ENCODE assay signal across 1 cellular context in genomic region chr20:17873410-17874270, GRCh38.
TF ChIP-seq lines count a peak whose summit lies in the region.

No MANE protein-coding gene starts in this region.

TF ChIP-seq in WTC11, 78 proteins besides CTCF, POLR2A, EP300 and RAD21 (continued from another document):
- TF ChIP-seq AR (CRISPR knock-in tag; IDR thresholded peaks at IDR 0.05): no peak
- TF ChIP-seq ZNF281 (CRISPR knock-in tag; IDR thresholded peaks at IDR 0.05): no peak
- no peak for TF ChIP-seq HMGXB4 (CRISPR knock-in tag; IDR thresholded peaks at IDR 0.05)
- TF ChIP-seq TEAD4 (CRISPR knock-in tag; IDR thresholded peaks at IDR 0.05): no peak
